In the genomic region with DNA sequence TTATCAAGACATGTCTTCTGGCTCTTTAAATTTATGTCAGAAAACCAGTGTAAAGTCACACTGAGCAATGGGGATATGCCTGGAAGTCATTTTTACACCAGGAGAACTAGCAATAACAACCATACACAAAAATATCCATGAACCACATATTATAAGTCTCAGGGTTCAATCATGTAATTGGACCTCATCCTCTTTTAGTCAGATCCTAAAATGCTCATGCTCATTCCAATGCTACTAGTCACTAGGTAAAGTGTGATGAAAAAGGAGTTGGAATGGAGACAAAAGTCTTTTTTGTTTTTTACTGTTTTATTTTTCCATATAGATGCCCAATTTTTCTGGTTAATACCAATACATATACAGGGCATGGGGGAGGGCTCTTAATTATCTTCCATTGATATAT, we compare ENCODE assay signal across 27 cellular contexts.
DNase-seq lines count a peak whose midpoint lies in the region; ATAC-seq and TF ChIP-seq lines count a peak whose summit lies in the region.
"Had no signal": no experiment of that assay in that cellular context is flagged by ENCODE, and none has a peak within 500 bp of the region (broad histone marks: within the 10 kb centered on the region; RNA-seq: fewer than 3 reads in every experiment).

No MANE protein-coding gene starts in this region.

- no peak overlapping the region for H3K27ac Mint-ChIP-seq in H9
- no peak overlapping the region for H3K27ac Mint-ChIP-seq in activated T-cell treated with anti-CD3 and anti-CD28 coated beads, Interleukin-2, amount 50 U/mL, for 72 hours
- H3K27ac Mint-ChIP-seq: activated naive CD4-positive, alpha-beta T cell treated with anti-CD3 and anti-CD28 coated beads for 36 hours; activated T-cell treated with anti-CD3 and anti-CD28 coated beads, Interleukin-2, amount 50 U/mL, for 24 hours; naive thymus-derived CD8-positive, alpha-beta T cell; T-cell had no signal

- no peak overlapping the region for H3T11ph ChIP-seq in H9 (ENCODE audit: low read length)

- H2BK120ac ChIP-seq in H9 (ENCODE audit: low read depth, low read length, poor library complexity, severe bottlenecking) = no peak overlapping the region

- DNase-seq in GM03348 (ENCODE audit: low spot score) (peak; percentile 43), PC-3 (peak; percentile 83), epithelial cell of esophagus (ENCODE audit: low read depth) (peak; percentile 23), renal cortical epithelial cell (ENCODE audit: low read depth) (peak; percentile 5), H9 (no peak), NCI-H2029 treated with DMSO at 0.1 percent for 48 hours (lab: John Stamatoyannopoulos, UW) (no peak), right lobe of liver (no peak)
- DNase-seq in activated T-cell treated with anti-CD3 and anti-CD28 coated beads, Interleukin-2, amount 50 U/mL, for 72 hours = no peak
- DNase-seq: activated CD4-positive, alpha-beta T cell treated with anti-CD3 and anti-CD28 coated beads for 1 hour; activated CD8-positive, alpha-beta memory T cell treated with anti-CD3 and anti-CD28 coated beads for 24 hours; activated naive CD4-positive, alpha-beta T cell treated with anti-CD3 and anti-CD28 coated beads for 36 hours; activated T-cell treated with anti-CD3 and anti-CD28 coated beads, Interleukin-2, amount 50 U/mL, for 24 hours; erythroblast; H7; Karpas-422; left cardiac atrium; mesenchymal stem cell; naive thymus-derived CD8-positive, alpha-beta T cell; NCI-H1092 treated with DMSO at 0.1 percent for 48 hours; NCI-H1930; NCI-H2227 treated with DMSO at 0.1 percent for 48 hours; NCI-H774; ovary; right cardiac atrium; SHP77 treated with DMSO at 0.1 percent for 48 hours; T-cell; upper lobe of right lung had no signal

- H3K4me1 ChIP-seq in PC-3 (ENCODE audit: insufficient read depth, low read length) (peaks cover 33% of the 10 kb centered on the region), H9 (ENCODE audit: insufficient read depth, low read length) (no peaks in the 10 kb centered on the region), right lobe of liver (no peaks in the 10 kb centered on the region)
- H3K4me1 ChIP-seq: upper lobe of right lung had no signal

- no peak for TF ChIP-seq POLR2A in right lobe of liver (IDR thresholded peaks at IDR 0.05)

- H3K36me3 Mint-ChIP-seq in H9 (ENCODE audit: insufficient read depth in 1 of 3, low read depth in 3 of 3) = no peaks in the 10 kb centered on the region
- H3K36me3 Mint-ChIP-seq in activated T-cell treated with anti-CD3 and anti-CD28 coated beads, Interleukin-2, amount 50 U/mL, for 72 hours (ENCODE audit: insufficient read depth in 2 of 2) = no peaks in the 10 kb centered on the region
- H3K36me3 Mint-ChIP-seq: naive thymus-derived CD8-positive, alpha-beta T cell; T-cell had no signal

- POLR2A ChIA-PET in PC-3 (lab: Charles Lee; ENCODE audit: unreplicated experiment) = no interaction called here

- no peaks in the 10 kb centered on the region for H3K23me2 ChIP-seq in H9 (ENCODE audit: insufficient read length, low read depth, low read length, poor library complexity, severe bottlenecking)

- no peaks in the 10 kb centered on the region for H3K79me1 ChIP-seq in H9 (ENCODE audit: insufficient read depth, low read depth, low read length, poor library complexity, severe bottlenecking)

- H3K27me3 ChIP-seq in PC-3 (ENCODE audit: low read length) = no peaks in the 10 kb centered on the region
- H3K27me3 ChIP-seq in H9 (ENCODE audit: insufficient read depth, low read length) = no peaks in the 10 kb centered on the region
- no peaks in the 10 kb centered on the region for H3K27me3 ChIP-seq in right lobe of liver
- H3K27me3 ChIP-seq: ovary, upper lobe of right lung had no signal

- CTCF ChIA-PET in PC-3 (lab: Charles Lee) = no interaction called here

- intact Hi-C loops in PC-3 (cut with micrococcal nuclease) (loop anchor here (5.0 kb wide), 2 partner anchors 69 to 89 kb away; no protein-coding TSS in a partner anchor), right lobe of liver (cut with DNase I) (no loop called here)

- ATAC-seq in PC-3 (peak; percentile 91), right lobe of liver (no peak)
- no peak for ATAC-seq in activated T-cell treated with anti-CD3 and anti-CD28 coated beads, Interleukin-2, amount 50 U/mL, for 72 hours (replicated peaks in 1 of 2)
- ATAC-seq: left cardiac atrium; naive thymus-derived CD8-positive, alpha-beta T cell; right cardiac atrium; T-cell; upper lobe of right lung had no signal

- H3K4me3 ChIP-seq in PC-3 (ENCODE audit: low read length) (peak overlapping the region; percentile 42), epithelial cell of esophagus (ENCODE audit: low read length) (no peak overlapping the region), right lobe of liver (no peak overlapping the region)
- H3K4me3 ChIP-seq: ovary, upper lobe of right lung had no signal

- H3K4me3 Mint-ChIP-seq in H9 = no peak overlapping the region
- no peak overlapping the region for H3K4me3 Mint-ChIP-seq in activated T-cell treated with anti-CD3 and anti-CD28 coated beads, Interleukin-2, amount 50 U/mL, for 72 hours
- H3K4me3 Mint-ChIP-seq: activated naive CD4-positive, alpha-beta T cell treated with anti-CD3 and anti-CD28 coated beads for 36 hours; activated T-cell treated with anti-CD3 and anti-CD28 coated beads, Interleukin-2, amount 50 U/mL, for 24 hours; naive thymus-derived CD8-positive, alpha-beta T cell; T-cell had no signal

- no peaks in the 10 kb centered on the region for H3K36me3 ChIP-seq in PC-3 (ENCODE audit: low read depth, low read length)
- no peaks in the 10 kb centered on the region for H3K36me3 ChIP-seq in right lobe of liver
- H3K36me3 ChIP-seq: ovary, upper lobe of right lung had no signal

- H3K27ac ChIP-seq in PC-3 (ENCODE audit: low read length) (peak overlapping the region; percentile 73), H9 (ENCODE audit: insufficient read length, low read depth, low read length) (no peak overlapping the region), right lobe of liver (no peak overlapping the region)
- H3K27ac ChIP-seq: ovary, upper lobe of right lung had no signal

- H3K4me2 ChIP-seq in PC-3 (ENCODE audit: low read length) (peak overlapping the region; percentile 73), H9 (ENCODE audit: insufficient read depth, insufficient read length, low read length) (no peak overlapping the region)

- H4K91ac ChIP-seq in H9 (ENCODE audit: insufficient read length, low read depth, low read length) = no peak overlapping the region

- H3K4ac ChIP-seq in H9 (ENCODE audit: low read depth, low read length) = no peak overlapping the region

- H2AK5ac ChIP-seq in H9 (ENCODE audit: insufficient read length, low read length) = no peak overlapping the region

- H3K56ac ChIP-seq in H9 (ENCODE audit: insufficient read length, low read depth, low read length) = no peak overlapping the region

- H2BK12ac ChIP-seq in H9 (ENCODE audit: insufficient read length, low read depth, low read length) = no peak overlapping the region

- no peak overlapping the region for H3K23ac ChIP-seq in H9 (ENCODE audit: insufficient read length, low read depth, low read length)

- H2BK20ac ChIP-seq in H9 (ENCODE audit: low read depth, low read length, poor library complexity, severe bottlenecking) = no peak overlapping the region

- H3F3A ChIP-seq in PC-3 (ENCODE audit: low read length, unreplicated experiment) = no peaks in the 10 kb centered on the region

- H4K20me1 ChIP-seq in PC-3 (ENCODE audit: low read length) (no peaks in the 10 kb centered on the region), H9 (ENCODE audit: control insufficient read depth, insufficient read depth, insufficient read length) (no peaks in the 10 kb centered on the region)

- H3K9me3 ChIP-seq in PC-3 (ENCODE audit: low read length) (no peaks in the 10 kb centered on the region), H9 (ENCODE audit: control insufficient read depth, low read depth, low read length) (no peaks in the 10 kb centered on the region), right lobe of liver (no peaks in the 10 kb centered on the region)
- H3K9me3 ChIP-seq: ovary, upper lobe of right lung had no signal

- TF ChIP-seq CTCF in PC-3 (conservative IDR thresholded peaks at IDR 0.05; ENCODE audit: low read depth, low read length) = no peak
- TF ChIP-seq CTCF in epithelial cell of esophagus (IDR thresholded peaks at IDR 0.05; ENCODE audit: insufficient read depth, low read depth, low read length, missing control alignments) = no peak
- no peak for TF ChIP-seq CTCF in H9 (conservative IDR thresholded peaks at IDR 0.05)
- TF ChIP-seq CTCF in right lobe of liver (IDR thresholded peaks at IDR 0.05) = no peak

- no peak overlapping the region for H3K18ac ChIP-seq in H9 (ENCODE audit: insufficient read length, low read depth, low read length)

- H2BK15ac ChIP-seq in H9 (ENCODE audit: low read depth, low read length) = no peak overlapping the region

- H3K14ac ChIP-seq in H9 (ENCODE audit: insufficient read depth, low read length) = no peak overlapping the region

- H3K9me3 Mint-ChIP-seq in H9 = no peaks in the 10 kb centered on the region
- H3K9me3 Mint-ChIP-seq in activated T-cell treated with anti-CD3 and anti-CD28 coated beads, Interleukin-2, amount 50 U/mL, for 72 hours = peaks cover 0 to 3% of the 10 kb centered on the region in 2 donors
- H3K9me3 Mint-ChIP-seq: activated T-cell treated with anti-CD3 and anti-CD28 coated beads, Interleukin-2, amount 50 U/mL, for 24 hours had no signal

- H3K9ac ChIP-seq in PC-3 (ENCODE audit: low read length) = peak overlapping the region; percentile 17; the same call in 1 of the 2 replicates
- H3K9ac ChIP-seq in H9 (ENCODE audit: extremely low read depth, insufficient read length, low read length) = no peak overlapping the region

- no peak overlapping the region for H4K5ac ChIP-seq in H9 (ENCODE audit: insufficient read length, low read depth, low read length)

- BruUV-seq in PC-3 (replicated peaks; lab: Mats Ljungman, UMichigan) = no TSS peak

- peak overlapping the region; percentile 66; the same call in 1 of the 2 replicates for H2AFZ ChIP-seq in PC-3 (ENCODE audit: low read length)
- no peak overlapping the region for H2AFZ ChIP-seq in H9 (ENCODE audit: low read length)

- no peaks in the 10 kb centered on the region for H3K9me2 ChIP-seq in PC-3 (replicated peaks; ENCODE audit: low read length)

- no peaks in the 10 kb centered on the region for H3K4me1 Mint-ChIP-seq in H9
- H3K4me1 Mint-ChIP-seq in activated T-cell treated with anti-CD3 and anti-CD28 coated beads, Interleukin-2, amount 50 U/mL, for 72 hours (ENCODE audit: low read depth) = no peaks in the 10 kb centered on the region
- H3K4me1 Mint-ChIP-seq: naive thymus-derived CD8-positive, alpha-beta T cell; T-cell had no signal

- no peak overlapping the region for H2BK5ac ChIP-seq in H9 (ENCODE audit: insufficient read length, low read length)

- H3K79me2 ChIP-seq in PC-3 (ENCODE audit: low read length) = no peaks in the 10 kb centered on the region
- no peaks in the 10 kb centered on the region for H3K79me2 ChIP-seq in H9 (ENCODE audit: insufficient read depth, low read length)

- no peaks in the 10 kb centered on the region for H3K27me3 Mint-ChIP-seq in H9 (ENCODE audit: low read depth)
- H3K27me3 Mint-ChIP-seq in activated T-cell treated with anti-CD3 and anti-CD28 coated beads, Interleukin-2, amount 50 U/mL, for 72 hours (ENCODE audit: low read depth) = no peaks in the 10 kb centered on the region
- H3K27me3 Mint-ChIP-seq: activated T-cell treated with anti-CD3 and anti-CD28 coated beads, Interleukin-2, amount 50 U/mL, for 24 hours; naive thymus-derived CD8-positive, alpha-beta T cell; T-cell had no signal

- no peak overlapping the region for H4K8ac ChIP-seq in H9 (replicated peaks; ENCODE audit: insufficient read length, low read depth, low read length)

Comparison
In these comparisons a context has a peak if more than half of its experiments do, and no peak if none do; other contexts are left out.
1. DNase-seq: peak in GM03348 (single experiment), PC-3 (single experiment), epithelial cell of esophagus (single experiment) and renal cortical epithelial cell (single experiment); none in H9 (single experiment), activated T-cell treated with anti-CD3 and anti-CD28 coated beads, Interleukin-2, amount 50 U/mL, for 72 hours (0 of 2), NCI-H2029 treated with DMSO at 0.1 percent for 48 hours (single experiment) and right lobe of liver (0 of 3).